Comparison of ENCODE assay signal across 8 cellular contexts in the genomic region with DNA sequence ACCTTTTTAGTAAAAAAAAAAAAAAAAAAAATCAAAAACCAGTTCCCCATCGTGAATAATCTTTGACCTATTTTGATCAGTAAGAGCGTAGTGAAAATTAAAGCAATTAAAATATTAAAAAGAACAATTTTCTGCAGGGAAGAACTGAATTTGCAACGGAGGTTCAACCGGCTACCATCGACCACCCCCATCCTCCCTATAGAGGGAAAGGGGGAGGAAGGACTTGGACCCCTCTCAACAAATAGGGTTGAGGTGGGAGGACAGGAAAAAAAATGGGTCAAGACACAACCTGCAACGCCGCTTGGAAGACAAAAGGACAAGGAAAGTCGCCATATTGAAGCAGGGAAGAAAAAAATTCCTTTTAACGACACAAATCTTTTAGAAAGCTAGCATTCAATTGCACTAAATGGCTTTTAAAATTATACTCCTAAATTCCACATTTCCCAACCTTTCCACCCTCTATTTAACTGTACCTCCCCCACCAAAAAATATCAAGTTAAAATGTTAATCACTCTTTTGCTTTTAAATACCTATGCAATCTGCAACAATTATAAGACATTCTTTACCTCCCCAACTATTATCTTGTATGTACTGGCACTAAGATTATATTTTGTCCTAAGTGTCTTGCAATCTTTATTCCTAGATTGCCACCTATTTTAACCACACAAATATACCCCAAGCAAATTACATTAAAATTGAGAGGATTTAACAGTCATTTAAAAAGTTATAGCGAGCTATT. TPM values are rescaled to one million over a fixed set of nuclear protein-coding genes. Genes with fewer than 3 reads are reported as not detected.
DNase-seq lines count a peak whose midpoint lies in the region; ATAC-seq, FAIRE-seq and TF ChIP-seq lines count a peak whose summit lies in the region.

No MANE protein-coding gene starts in this region.

- TF ChIP-seq RAD21 in K562 (CRISPR knock-in tag; conservative IDR thresholded peaks at IDR 0.05 in 1 of 2, IDR thresholded peaks at IDR 0.05 in 1 of 2): no peak

- intact Hi-C loops in K562 (cut with micrococcal nuclease): loop anchor here (2.0 to 5.0 kb wide), 2 partner anchors 57 to 212 kb away; a partner anchor contains a TSS
- intact Hi-C loops in gastrocnemius medialis (cut with DNase I; ENCODE audit: low total_unique reads): loop anchor here (5.0 to 10.0 kb wide), 4 partner anchors 57 to 1209 kb away; a partner anchor contains a TSS

- peak overlapping the region; percentile 99 for H3K9ac ChIP-seq in Karpas-422 (ENCODE audit: low read length)
- peak overlapping the region; percentile 89 to 99 for H3K9ac ChIP-seq in K562 (ENCODE audit: insufficient read depth in 1 of 2, low read depth in 2 of 2, low read length in 2 of 2)
- H3K9ac ChIP-seq in iPS-15b (ENCODE audit: low read depth, low read length): peak overlapping the region; percentile 100

- WGBS in K562 (ENCODE audit: insufficient coverage, low coverage, missing lambda C conversion rate): 0% methylated on average over 10 of the region's 10 CpGs

- no peaks in the 10 kb centered on the region for H3K9me1 ChIP-seq in K562 (ENCODE audit: control insufficient read depth, insufficient read depth, low read length)

- H2AFZ ChIP-seq in Karpas-422 (ENCODE audit: low read length) (no peak overlapping the region), K562 (ENCODE audit: low read depth, low read length) (no peak overlapping the region)

- DNase-seq in DMS53 treated with DMSO at 0.1 percent for 48 hours (lab: John Stamatoyannopoulos, UW; ENCODE audit: unreplicated experiment): peak; percentile 44
- DNase-seq in Karpas-422: peak; percentile 87
- peak; percentile 86 for DNase-seq in RKO (ENCODE audit: low spot score)
- peak in 1 of 4 experiments; percentile 76 for DNase-seq in K562 (ENCODE audit: extremely low read depth in 1 of 4, low spot score in 3 of 4)
- no peak for DNase-seq in gastrocnemius medialis

- TF ChIP-seq POLR2A in K562 (conservative IDR thresholded peaks at IDR 0.05) (peak; percentile 95), gastrocnemius medialis (IDR thresholded peaks at IDR 0.05) (no peak)

- H3K9me3 ChIP-seq in Karpas-422 (ENCODE audit: low read length): no peaks in the 10 kb centered on the region
- no peaks in the 10 kb centered on the region for H3K9me3 ChIP-seq in K562 (replicated peaks; ENCODE audit: control insufficient read depth, insufficient read depth, low read depth, low read length)
- no peaks in the 10 kb centered on the region for H3K9me3 ChIP-seq in iPS-15b (ENCODE audit: control insufficient read depth, insufficient read depth, low read length)
- no peaks in the 10 kb centered on the region for H3K9me3 ChIP-seq in gastrocnemius medialis

- ATAC-seq in K562: peak; percentile 8
- peak in 1 of 2 donors; percentile 10 for ATAC-seq in gastrocnemius medialis
- ATAC-seq in HG02970 (IDR thresholded peaks at IDR 0.05; ENCODE audit: low FRiP score, unreplicated experiment): no peak
- ATAC-seq in GM21528 (IDR thresholded peaks at IDR 0.05; ENCODE audit: low FRiP score, unreplicated experiment): no peak

- peaks cover 4% of the 10 kb centered on the region; the same call in 1 of the 2 replicates for H4K20me1 ChIP-seq in Karpas-422 (ENCODE audit: insufficient read depth, low read depth, low read length)
- H4K20me1 ChIP-seq in K562 (replicated peaks; ENCODE audit: control insufficient read depth, insufficient read depth, low read length): peaks cover 8% of the 10 kb centered on the region; the same call in 1 of the 2 replicates

- TF ChIP-seq EP300 in K562 (IDR thresholded peaks at IDR 0.05; ENCODE audit: low read length): no peak

- H3K4me1 ChIP-seq in Karpas-422 (ENCODE audit: low read length): peaks cover 60% of the 10 kb centered on the region
- peaks cover 4 to 26% of the 10 kb centered on the region in 2 experiments; a peak in 4 of 5 replicates for H3K4me1 ChIP-seq in K562 (replicated peaks in 1 of 2; ENCODE audit: control insufficient read depth in 2 of 2, insufficient read depth in 2 of 2, low read length in 2 of 2)
- H3K4me1 ChIP-seq in iPS-15b (ENCODE audit: control insufficient read depth, insufficient read depth, low read length): peaks cover 14% of the 10 kb centered on the region
- H3K4me1 ChIP-seq in gastrocnemius medialis: peaks cover 44 to 48% of the 10 kb centered on the region in 2 donors

- H3K4me3 ChIP-seq in Karpas-422 (ENCODE audit: low read length) (peak overlapping the region; percentile 96), K562 (peak overlapping the region; percentile 68), iPS-15b (ENCODE audit: low read depth, low read length) (peak overlapping the region; percentile 100), gastrocnemius medialis (peak overlapping the region; percentile 71 to 89 (median 82))

- peaks cover 33% of the 10 kb centered on the region for H3K36me3 ChIP-seq in Karpas-422 (ENCODE audit: insufficient read depth, low read length)
- peaks cover 65% of the 10 kb centered on the region for H3K36me3 ChIP-seq in K562 (ENCODE audit: control insufficient read depth, insufficient read depth, low read length)
- H3K36me3 ChIP-seq in iPS-15b (ENCODE audit: control insufficient read depth, insufficient read depth, low read length): peaks cover 12% of the 10 kb centered on the region
- H3K36me3 ChIP-seq in gastrocnemius medialis: peaks cover 3 to 25% of the 10 kb centered on the region in 2 donors

- BruUV-seq in K562 (replicated peaks; lab: Mats Ljungman, UMichigan): no TSS peak

- H3K27ac ChIP-seq in Karpas-422 (ENCODE audit: low read length) (peak overlapping the region; percentile 94), K562 (ENCODE audit: extremely low read depth, low read depth, low read length) (peak overlapping the region; percentile 95), gastrocnemius medialis (peak overlapping the region; percentile 95 to 99 (median 98))

- in situ Hi-C loops in K562 (cut with MboI): no loop called here
- in situ Hi-C loops in gastrocnemius medialis (cut with MboI; ENCODE audit: low sequenced_read_pairs in 4 of 4): loop anchor here in 1 of 4 donors (25.0 kb wide), 1 partner anchor 1572 kb away; a partner anchor contains a TSS

- H3K79me2 ChIP-seq in Karpas-422 (ENCODE audit: low read length) (peaks cover 57% of the 10 kb centered on the region), K562 (ENCODE audit: control insufficient read depth, insufficient read depth, low read length) (peaks cover 84% of the 10 kb centered on the region)

- no peak for FAIRE-seq in K562 (lab: Jason Lieb, UNC)

- CTCF ChIA-PET in K562 (lab: Yijun Ruan, JAX; ENCODE audit: low intra/inter-chr PET ratio): no interaction called here

- no peaks in the 10 kb centered on the region for H3K9me2 ChIP-seq in Karpas-422 (replicated peaks; ENCODE audit: insufficient read depth, low read length)

- H3K27me3 ChIP-seq in Karpas-422 (ENCODE audit: low read length) (no peaks in the 10 kb centered on the region), K562 (ENCODE audit: control insufficient read depth in 2 of 2, insufficient read depth in 2 of 2, low read length in 2 of 2) (no peaks in the 10 kb centered on the region), iPS-15b (ENCODE audit: control insufficient read depth, insufficient read depth, low read length) (no peaks in the 10 kb centered on the region), gastrocnemius medialis (no peaks in the 10 kb centered on the region)

- POLR2A ChIA-PET in K562 (lab: Yijun Ruan, JAX): interaction anchor here (0.6 to 4.8 kb wide), 90 partner anchors 9 to 1212 kb away, joined by 3 to 310 read pairs (median 4); a partner anchor contains a TSS

- TF ChIP-seq CTCF in K562 (IDR thresholded peaks at IDR 0.05 in 2 of 3, conservative IDR thresholded peaks at IDR 0.05 in 1 of 3; ENCODE audit: insufficient read depth in 2 of 3, low read depth in 1 of 3, low read length in 3 of 3) (no peak), gastrocnemius medialis (IDR thresholded peaks at IDR 0.05 in 4 of 5, conservative IDR thresholded peaks at IDR 0.05 in 1 of 5) (no peak)

- peak overlapping the region; percentile 100 for H3K4me2 ChIP-seq in Karpas-422 (ENCODE audit: low read depth, low read length, poor library complexity, severe bottlenecking)
- H3K4me2 ChIP-seq in K562 (ENCODE audit: insufficient read depth, low read length): peak overlapping the region; percentile 99

RNA-seq across cellular contexts. Expression of a gene that starts 1.7 kb away (rescaled TPM):
- 64.3 and 170 TPM in 2 replicates for total RNA-seq in Karpas-422 (2014; rRNA removed; shearing (Covaris generic); ENCODE audit: low replicate concordance)
- total RNA-seq in K562 (2011; cell fraction: chromatin; rRNA removed; ENCODE audit: low replicate concordance): 194 and 283 TPM in 2 replicates
- 176 and 243 TPM in 2 replicates for total RNA-seq in K562 (2011; cell fraction: nucleolus; rRNA removed)
- total RNA-seq in K562 (2011; cell fraction: nucleoplasm; rRNA removed): 172 and 194 TPM in 2 replicates
- total RNA-seq in K562 (2014; rRNA removed) (32.6 and 60.5 TPM in 2 replicates), K562 (2014; rRNA removed; fragmentation: Illumina TruSeq; extraction: Trizol) (49.7 TPM in 2 replicates), K562 (2015; rRNA removed; fragmentation: Illumina TruSeq; extraction: Trizol) (39.9 and 49.9 TPM in 2 replicates), K562 (2021) (65.5 and 69.9 TPM in 2 replicates), gastrocnemius medialis (10 to 100 TPM; 24.1 to 31.5 (median 27.0) TPM)
- polyA plus RNA-seq in K562 (2011; rRNA removed) (19.4 and 28.1 TPM in 2 replicates), K562 (2014; fragmentation: Illumina TruSeq; extraction: Trizol) (31.3 and 61.2 TPM in 2 replicates), K562 (2014; fragmentation: Nextera tagmentation; extraction: Ambion mirVana) (10 to 100 TPM; 14.1 to 21.9 TPM), K562 (2014; rRNA removed) (26.8 and 30.4 TPM in 2 replicates)
- polyA plus RNA-seq in K562 (2011; cell fraction: cytosol; rRNA removed): 14.0 and 15.3 TPM in 2 replicates
- polyA plus RNA-seq in K562 (2011; cell fraction: nucleus; rRNA removed): 79.8 and 95.1 TPM in 2 replicates
- 38.2 and 56.5 TPM in 2 replicates for polyA plus RNA-seq in K562 (2012)
- polyA minus RNA-seq in K562 (2011; rRNA and poly(A)+ RNA removed): 111 and 152 TPM in 2 replicates
- 27.6 and 30.5 TPM in 2 replicates for polyA minus RNA-seq in K562 (2011; cell fraction: cytosol; rRNA and poly(A)+ RNA removed)
- polyA minus RNA-seq in K562 (2011; cell fraction: nucleus; rRNA and poly(A)+ RNA removed): 193 and 329 TPM in 2 replicates

RNA-seq across cellular contexts. Expression of a gene that starts 2.3 kb away (rescaled TPM):
- 59.2 and 119 TPM in 2 replicates for total RNA-seq in Karpas-422 (2014; rRNA removed; shearing (Covaris generic); ENCODE audit: low replicate concordance)
- 34.1 and 72.7 TPM in 2 replicates for total RNA-seq in K562 (2011; cell fraction: chromatin; rRNA removed; ENCODE audit: low replicate concordance)
- 57.9 and 58.4 TPM in 2 replicates for total RNA-seq in K562 (2011; cell fraction: nucleolus; rRNA removed)
- total RNA-seq in K562 (2011; cell fraction: nucleoplasm; rRNA removed): 49.2 and 50.2 TPM in 2 replicates
- total RNA-seq in K562 (2014; rRNA removed) (134 and 143 TPM in 2 replicates), K562 (2014; rRNA removed; fragmentation: Illumina TruSeq; extraction: Trizol) (159 TPM in 2 replicates), K562 (2015; rRNA removed; fragmentation: Illumina TruSeq; extraction: Trizol) (144 and 146 TPM in 2 replicates), K562 (2021) (125 and 132 TPM in 2 replicates), gastrocnemius medialis (100 to 1,000 TPM; 155 to 211 (median 167) TPM)
- polyA plus RNA-seq in K562 (2011; rRNA removed) (177 and 178 TPM in 2 replicates), K562 (2014; fragmentation: Illumina TruSeq; extraction: Trizol) (285 and 292 TPM in 2 replicates), K562 (2014; fragmentation: Nextera tagmentation; extraction: Ambion mirVana) (100 to 1,000 TPM; 331 to 383 TPM), K562 (2014; rRNA removed) (180 and 270 TPM in 2 replicates)
- 261 and 277 TPM in 2 replicates for polyA plus RNA-seq in K562 (2011; cell fraction: cytosol; rRNA removed)
- 41.8 and 46.9 TPM in 2 replicates for polyA plus RNA-seq in K562 (2011; cell fraction: nucleus; rRNA removed)
- 141 and 165 TPM in 2 replicates for polyA plus RNA-seq in K562 (2012)
- 121 and 136 TPM in 2 replicates for polyA minus RNA-seq in K562 (2011; rRNA and poly(A)+ RNA removed)
- 91.8 and 121 TPM in 2 replicates for polyA minus RNA-seq in K562 (2011; cell fraction: cytosol; rRNA and poly(A)+ RNA removed)
- 25.8 and 35.7 TPM in 2 replicates for polyA minus RNA-seq in K562 (2011; cell fraction: nucleus; rRNA and poly(A)+ RNA removed)

RNA-seq across cellular contexts. Expression of a gene that starts 11.3 kb away (rescaled TPM):
- 9.6 and 10.3 TPM in 2 replicates for total RNA-seq in Karpas-422 (2014; rRNA removed; shearing (Covaris generic); ENCODE audit: low replicate concordance)
- 24.6 and 28.0 TPM in 2 replicates for total RNA-seq in K562 (2011; cell fraction: chromatin; rRNA removed; ENCODE audit: low replicate concordance)
- total RNA-seq in K562 (2011; cell fraction: nucleolus; rRNA removed): 10.2 and 12.0 TPM in 2 replicates
- 21.6 and 43.5 TPM in 2 replicates for total RNA-seq in K562 (2011; cell fraction: nucleoplasm; rRNA removed)
- total RNA-seq in K562 (2014; rRNA removed) (1.00 and 2.9 TPM in 2 replicates), K562 (2014; rRNA removed; fragmentation: Illumina TruSeq; extraction: Trizol) (1.5 and 1.7 TPM in 2 replicates), K562 (2015; rRNA removed; fragmentation: Illumina TruSeq; extraction: Trizol) (1.6 and 1.7 TPM in 2 replicates), K562 (2021) (3.7 and 4.1 TPM in 2 replicates), gastrocnemius medialis (1 to 10 TPM in 2 of 4 donors, under 1 TPM in 2; 0.73 to 7.8 (median 1.7) TPM)
- polyA plus RNA-seq in K562 (2011; rRNA removed) (4.2 and 7.4 TPM in 2 replicates), K562 (2014; fragmentation: Illumina TruSeq; extraction: Trizol) (4.3 and 5.8 TPM in 2 replicates), K562 (2014; fragmentation: Nextera tagmentation; extraction: Ambion mirVana) (under 1 TPM; 0.65 to 0.71 TPM), K562 (2014; rRNA removed) (4.9 and 5.1 TPM in 2 replicates)
- polyA plus RNA-seq in K562 (2011; cell fraction: cytosol; rRNA removed): 4.0 and 6.1 TPM in 2 replicates
- 38.2 and 41.0 TPM in 2 replicates for polyA plus RNA-seq in K562 (2011; cell fraction: nucleus; rRNA removed)
- 4.5 and 6.2 TPM in 2 replicates for polyA plus RNA-seq in K562 (2012)
- polyA minus RNA-seq in K562 (2011; rRNA and poly(A)+ RNA removed): 3.3 and 3.9 TPM in 2 replicates
- 1.5 and 2.3 TPM in 2 replicates for polyA minus RNA-seq in K562 (2011; cell fraction: cytosol; rRNA and poly(A)+ RNA removed)
- polyA minus RNA-seq in K562 (2011; cell fraction: nucleus; rRNA and poly(A)+ RNA removed): 4.8 and 7.0 TPM in 2 replicates

RNA-seq across cellular contexts. Expression of a gene that starts 31.5 kb away (rescaled TPM):
- 5.6 and 10.0 TPM in 2 replicates for total RNA-seq in Karpas-422 (2014; rRNA removed; shearing (Covaris generic); ENCODE audit: low replicate concordance)
- total RNA-seq in K562 (2011; cell fraction: chromatin; rRNA removed; ENCODE audit: low replicate concordance): 52.8 and 100 TPM in 2 replicates
- 71.3 and 77.0 TPM in 2 replicates for total RNA-seq in K562 (2011; cell fraction: nucleolus; rRNA removed)
- 61.3 and 61.8 TPM in 2 replicates for total RNA-seq in K562 (2011; cell fraction: nucleoplasm; rRNA removed)
- total RNA-seq in K562 (2014; rRNA removed) (16.9 and 26.8 TPM in 2 replicates), K562 (2014; rRNA removed; fragmentation: Illumina TruSeq; extraction: Trizol) (14.1 and 14.5 TPM in 2 replicates), K562 (2015; rRNA removed; fragmentation: Illumina TruSeq; extraction: Trizol) (15.6 and 19.0 TPM in 2 replicates), K562 (2021) (55.0 and 63.1 TPM in 2 replicates), gastrocnemius medialis (10 to 100 TPM; 11.2 to 24.9 (median 19.8) TPM)
- polyA plus RNA-seq in K562 (2011; rRNA removed) (16.2 and 35.4 TPM in 2 replicates), K562 (2014; fragmentation: Illumina TruSeq; extraction: Trizol) (50.3 and 54.6 TPM in 2 replicates), K562 (2014; fragmentation: Nextera tagmentation; extraction: Ambion mirVana) (10 to 100 TPM; 18.4 to 18.5 TPM), K562 (2014; rRNA removed) (34.7 and 43.6 TPM in 2 replicates)
- 35.9 and 43.4 TPM in 2 replicates for polyA plus RNA-seq in K562 (2011; cell fraction: cytosol; rRNA removed)
- 124 and 164 TPM in 2 replicates for polyA plus RNA-seq in K562 (2011; cell fraction: nucleus; rRNA removed)
- 46.4 and 46.8 TPM in 2 replicates for polyA plus RNA-seq in K562 (2012)
- polyA minus RNA-seq in K562 (2011; rRNA and poly(A)+ RNA removed): 15.3 and 18.6 TPM in 2 replicates
- polyA minus RNA-seq in K562 (2011; cell fraction: cytosol; rRNA and poly(A)+ RNA removed): 17.3 and 23.6 TPM in 2 replicates
- polyA minus RNA-seq in K562 (2011; cell fraction: nucleus; rRNA and poly(A)+ RNA removed): 16.6 and 27.5 TPM in 2 replicates

RNA-seq across cellular contexts. Expression of a gene that starts 44.1 kb away (rescaled TPM):
- total RNA-seq in Karpas-422 (2014; rRNA removed; shearing (Covaris generic); ENCODE audit: low replicate concordance): 14.4 and 26.0 TPM in 2 replicates
- total RNA-seq in K562 (2011; cell fraction: chromatin; rRNA removed; ENCODE audit: low replicate concordance): 106 and 144 TPM in 2 replicates
- 68.8 and 74.0 TPM in 2 replicates for total RNA-seq in K562 (2011; cell fraction: nucleolus; rRNA removed)
- 67.5 and 78.2 TPM in 2 replicates for total RNA-seq in K562 (2011; cell fraction: nucleoplasm; rRNA removed)
- 149 and 166 TPM in 2 replicates for total RNA-seq in K562 (2014; rRNA removed)
- total RNA-seq in K562 (2014; rRNA removed; fragmentation: Illumina TruSeq; extraction: Trizol): 102 and 114 TPM in 2 replicates
- total RNA-seq in K562 (2015; rRNA removed; fragmentation: Illumina TruSeq; extraction: Trizol): 137 and 138 TPM in 2 replicates
- 120 and 138 TPM in 2 replicates for total RNA-seq in K562 (2021)
- 47.4 and 53.0 TPM in 2 replicates for polyA plus RNA-seq in K562 (2011; rRNA removed)
- 55.5 and 68.2 TPM in 2 replicates for polyA plus RNA-seq in K562 (2011; cell fraction: cytosol; rRNA removed)
- 107 and 119 TPM in 2 replicates for polyA plus RNA-seq in K562 (2011; cell fraction: nucleus; rRNA removed)
- 94.3 and 135 TPM in 2 replicates for polyA plus RNA-seq in K562 (2012)
- polyA plus RNA-seq in K562 (2014; fragmentation: Illumina TruSeq; extraction: Trizol): 193 and 194 TPM in 2 replicates
- polyA plus RNA-seq in K562 (2014; fragmentation: Nextera tagmentation; extraction: Ambion mirVana): 10 to 100 TPM; 41.6 to 43.5 TPM
- 91.6 and 95.4 TPM in 2 replicates for polyA plus RNA-seq in K562 (2014; rRNA removed)
- polyA minus RNA-seq in K562 (2011; rRNA and poly(A)+ RNA removed): 64.1 and 88.2 TPM in 2 replicates
- 70.7 and 87.6 TPM in 2 replicates for polyA minus RNA-seq in K562 (2011; cell fraction: cytosol; rRNA and poly(A)+ RNA removed)
- polyA minus RNA-seq in K562 (2011; cell fraction: nucleus; rRNA and poly(A)+ RNA removed): 30.8 and 44.9 TPM in 2 replicates
- 100 to 1,000 TPM in 3 of 4 donors, 10 to 100 TPM in 1; 55.8 to 122 (median 111) TPM for total RNA-seq in gastrocnemius medialis

Comparison
In these comparisons a context has a peak if more than half of its experiments do, and no peak if none do; other contexts are left out.
1. DNase-seq: peak in DMS53 treated with DMSO at 0.1 percent for 48 hours (single experiment), Karpas-422 (single experiment) and RKO (single experiment); none in gastrocnemius medialis (0 of 2).
2. Peak in every context shown above with its lines, with median percentiles within 50 percentile points of each other: H3K27ac ChIP-seq, H3K4me3 ChIP-seq and H3K9ac ChIP-seq.